In genomic region chr3:64048631-64049061, GRCh38 we compare ENCODE assay signal across 2 cellular contexts.
TF ChIP-seq lines count a peak whose summit lies in the region.

No MANE protein-coding gene starts in this region.

TF ChIP-seq in SK-N-SH, 30 proteins besides CTCF, POLR2A, EP300 and RAD21 (continued from another document):
- no peak for TF ChIP-seq IRF3 (IDR thresholded peaks at IDR 0.05; ENCODE audit: low read depth, low read length)
- TF ChIP-seq YY1 (IDR thresholded peaks at IDR 0.05; ENCODE audit: low read depth) = no peak
- TF ChIP-seq RFX5 (IDR thresholded peaks at IDR 0.05; ENCODE audit: low read length) = no peak
- no peak for TF ChIP-seq NFIC (IDR thresholded peaks at IDR 0.05; ENCODE audit: borderline replicate concordance)
- TF ChIP-seq TAF1 (IDR thresholded peaks at IDR 0.05; ENCODE audit: borderline replicate concordance, low read depth, low read length) = no peak
- TF ChIP-seq ZBTB33 (IDR thresholded peaks at IDR 0.05; ENCODE audit: borderline replicate concordance, low read depth) = no peak
- no peak for TF ChIP-seq TCF12 (IDR thresholded peaks at IDR 0.05)
- TF ChIP-seq EZH2phosphoT487 (IDR thresholded peaks at IDR 0.05; ENCODE audit: borderline replicate concordance, low read depth) = no peak
- TF ChIP-seq SMC3 (IDR thresholded peaks at IDR 0.05; ENCODE audit: low read depth, low read length) = no peak

TF ChIP-seq in SK-N-SH treated with all-trans-retinoic acid at 6 μM for 48 hours, 23 proteins besides CTCF, POLR2A, EP300 and RAD21 (continued from another document):
- TF ChIP-seq TSHZ2 (CRISPR knock-in tag; IDR thresholded peaks at IDR 0.05) = no peak
